Comparison of ENCODE assay signal across 8 cellular contexts in genomic region chr21:15729346-15729673, GRCh38. TPM values are rescaled to one million over a fixed set of nuclear protein-coding genes. Genes with fewer than 3 reads are reported as not detected.
DNase-seq lines count a peak whose midpoint lies in the region; ATAC-seq and TF ChIP-seq lines count a peak whose summit lies in the region.

No MANE protein-coding gene starts in this region.

- H2BK5ac ChIP-seq in H9 (ENCODE audit: insufficient read length, low read length) = no peak overlapping the region

- POLR2A ChIA-PET in activated CD4-positive, alpha-beta memory T cell treated with anti-CD3 and anti-CD28 coated beads, Interleukin-2, amount 10 ng/mL, durations not matched to agents 7 days and 5 days (lab: Charles Lee) = interaction anchor here (1.2 kb wide), 1 partner anchor 94 kb away, joined by 3 read pairs; no protein-coding TSS in a partner anchor

- no peak overlapping the region for H2BK15ac ChIP-seq in H9 (ENCODE audit: low read depth, low read length)

- H3K4me3 Mint-ChIP-seq in H9 (peak overlapping the region; percentile 74 to 84), glutamatergic neuron (ENCODE audit: unreplicated experiment) (peak overlapping the region; percentile 88)
- peak overlapping the region; percentile 68 for H3K4me3 Mint-ChIP-seq in activated CD4-positive, alpha-beta memory T cell treated with anti-CD3 and anti-CD28 coated beads, Interleukin-2, amount 10 ng/mL, durations not matched to agents 7 days and 5 days

- peak overlapping the region; percentile 72 to 83 (median 82) for H3K4me3 ChIP-seq in skeletal muscle tissue (ENCODE audit: low read length in 3 of 3)

- no peak for TF ChIP-seq CTCF in H9 (conservative IDR thresholded peaks at IDR 0.05)
- TF ChIP-seq CTCF in glutamatergic neuron (IDR thresholded peaks at IDR 0.05; ENCODE audit: partially characterized antibody, unreplicated experiment) = no peak

- no peak overlapping the region for H3K23ac ChIP-seq in H9 (ENCODE audit: insufficient read length, low read depth, low read length)

- H3K27me3 ChIP-seq in H9 (ENCODE audit: insufficient read depth, low read length) = no peaks in the 10 kb centered on the region
- no peaks in the 10 kb centered on the region for H3K27me3 ChIP-seq in skeletal muscle tissue (ENCODE audit: control insufficient read depth in 3 of 3, insufficient read depth in 3 of 3, low read length in 3 of 3)

- H3K9me3 Mint-ChIP-seq in H9 (no peaks in the 10 kb centered on the region), glutamatergic neuron (ENCODE audit: unreplicated experiment) (peaks cover 8% of the 10 kb centered on the region)
- H3K9me3 Mint-ChIP-seq in activated CD4-positive, alpha-beta memory T cell treated with anti-CD3 and anti-CD28 coated beads, Interleukin-2, amount 10 ng/mL, durations not matched to agents 7 days and 5 days = no peaks in the 10 kb centered on the region

- DNase-seq in H9 = no peak
- no peak for DNase-seq in activated CD4-positive, alpha-beta memory T cell treated with anti-CD3 and anti-CD28 coated beads, Interleukin-2, amount 10 ng/mL, durations not matched to agents 7 days and 5 days
- DNase-seq in glutamatergic neuron = no peak
- DNase-seq in NCI-H2081 (lab: John Stamatoyannopoulos, UW) = no peak
- no peak for DNase-seq in NCI-H82 (lab: John Stamatoyannopoulos, UW)
- DNase-seq in MV-4-11 (lab: John Stamatoyannopoulos, UW) = no peak

- peaks cover 7% of the 10 kb centered on the region for H3K23me2 ChIP-seq in H9 (ENCODE audit: insufficient read length, low read depth, low read length, poor library complexity, severe bottlenecking)

- H3K27ac Mint-ChIP-seq in H9 (no peak overlapping the region), glutamatergic neuron (ENCODE audit: unreplicated experiment) (peak overlapping the region; percentile 59)
- peak overlapping the region; percentile 22 for H3K27ac Mint-ChIP-seq in activated CD4-positive, alpha-beta memory T cell treated with anti-CD3 and anti-CD28 coated beads, Interleukin-2, amount 10 ng/mL, durations not matched to agents 7 days and 5 days

- ATAC-seq in GM18868 (IDR thresholded peaks at IDR 0.05; ENCODE audit: unreplicated experiment) = no peak

- H2AK5ac ChIP-seq in H9 (ENCODE audit: insufficient read length, low read length) = no peak overlapping the region

- no peak overlapping the region for H4K5ac ChIP-seq in H9 (ENCODE audit: insufficient read length, low read depth, low read length)

- H3K4me1 Mint-ChIP-seq in H9 (peaks cover 25 to 31% of the 10 kb centered on the region in 2 experiments), glutamatergic neuron (ENCODE audit: low read depth, unreplicated experiment) (peaks cover 1% of the 10 kb centered on the region)
- peaks cover 22% of the 10 kb centered on the region for H3K4me1 Mint-ChIP-seq in activated CD4-positive, alpha-beta memory T cell treated with anti-CD3 and anti-CD28 coated beads, Interleukin-2, amount 10 ng/mL, durations not matched to agents 7 days and 5 days

- H2BK120ac ChIP-seq in H9 (ENCODE audit: low read depth, low read length, poor library complexity, severe bottlenecking) = no peak overlapping the region

- peak overlapping the region; percentile 95 for H2AFZ ChIP-seq in H9 (ENCODE audit: low read length)

- no peak overlapping the region for H3K4ac ChIP-seq in H9 (ENCODE audit: low read depth, low read length)

- H3K27me3 Mint-ChIP-seq in H9 (ENCODE audit: low read depth) (peaks cover 5% of the 10 kb centered on the region; the same call in 1 of the 2 replicates), glutamatergic neuron (ENCODE audit: unreplicated experiment) (peaks cover 7% of the 10 kb centered on the region)
- peaks cover 9% of the 10 kb centered on the region for H3K27me3 Mint-ChIP-seq in activated CD4-positive, alpha-beta memory T cell treated with anti-CD3 and anti-CD28 coated beads, Interleukin-2, amount 10 ng/mL, durations not matched to agents 7 days and 5 days

- no peaks in the 10 kb centered on the region for H3K79me1 ChIP-seq in H9 (ENCODE audit: insufficient read depth, low read depth, low read length, poor library complexity, severe bottlenecking)

- H4K20me1 ChIP-seq in H9 (ENCODE audit: control insufficient read depth, insufficient read depth, insufficient read length) = no peaks in the 10 kb centered on the region

- H3K36me3 Mint-ChIP-seq in H9 (ENCODE audit: insufficient read depth in 1 of 3, low read depth in 3 of 3) (peaks cover 0 to 3% (median 0%) of the 10 kb centered on the region in 3 experiments; a peak in 1 of 7 replicates), glutamatergic neuron (ENCODE audit: unreplicated experiment) (no peaks in the 10 kb centered on the region)
- peaks cover 7% of the 10 kb centered on the region for H3K36me3 Mint-ChIP-seq in activated CD4-positive, alpha-beta memory T cell treated with anti-CD3 and anti-CD28 coated beads, Interleukin-2, amount 10 ng/mL, durations not matched to agents 7 days and 5 days (ENCODE audit: low read depth)

- H2BK20ac ChIP-seq in H9 (ENCODE audit: low read depth, low read length, poor library complexity, severe bottlenecking) = no peak overlapping the region

- peak overlapping the region; percentile 87; the same call in 1 of the 2 replicates for H3K14ac ChIP-seq in H9 (ENCODE audit: insufficient read depth, low read length)

- no peak overlapping the region for H3K56ac ChIP-seq in H9 (ENCODE audit: insufficient read length, low read depth, low read length)

- H3K9ac ChIP-seq in H9 (ENCODE audit: extremely low read depth, insufficient read length, low read length) (peak overlapping the region; percentile 68), skeletal muscle tissue (ENCODE audit: low read depth in 1 of 3, low read length in 3 of 3) (peak overlapping the region; percentile 80 to 87 (median 85))

- H3K27ac ChIP-seq in H9 (ENCODE audit: insufficient read length, low read depth, low read length) (no peak overlapping the region), skeletal muscle tissue (ENCODE audit: low read depth, low read length) (peak overlapping the region; percentile 73)

- H3K9me3 ChIP-seq in H9 (ENCODE audit: control insufficient read depth, low read depth, low read length) = no peaks in the 10 kb centered on the region
- no peaks in the 10 kb centered on the region for H3K9me3 ChIP-seq in skeletal muscle tissue (ENCODE audit: control insufficient read depth in 3 of 3, low read length in 3 of 3)

- no peak overlapping the region for H2BK12ac ChIP-seq in H9 (ENCODE audit: insufficient read length, low read depth, low read length)

- CTCF ChIA-PET in activated CD4-positive, alpha-beta memory T cell treated with anti-CD3 and anti-CD28 coated beads, Interleukin-2, amount 10 ng/mL, durations not matched to agents 7 days and 5 days (lab: Charles Lee) = no interaction called here

- no peak overlapping the region for H3T11ph ChIP-seq in H9 (ENCODE audit: low read length)

- H3K4me1 ChIP-seq in H9 (ENCODE audit: insufficient read depth, low read length) = no peaks in the 10 kb centered on the region; the same call in 1 of the 2 replicates
- peaks cover 6 to 14% (median 7%) of the 10 kb centered on the region in 3 donors for H3K4me1 ChIP-seq in skeletal muscle tissue (ENCODE audit: control insufficient read depth in 3 of 3, insufficient read depth in 3 of 3, low read length in 3 of 3)

- peaks cover 18% of the 10 kb centered on the region; the same call in 1 of the 2 replicates for H3K79me2 ChIP-seq in H9 (ENCODE audit: insufficient read depth, low read length)

- no peak overlapping the region for H3K18ac ChIP-seq in H9 (ENCODE audit: insufficient read length, low read depth, low read length)

- H3K36me3 ChIP-seq in skeletal muscle tissue (ENCODE audit: control insufficient read depth in 3 of 3, insufficient read depth in 3 of 3, low read length in 3 of 3) = no peaks in the 10 kb centered on the region

- no peak overlapping the region for H4K91ac ChIP-seq in H9 (ENCODE audit: insufficient read length, low read depth, low read length)

- WGBS in H9 (ENCODE audit: extremely low coverage, insufficient read length, low lambda C conversion rate) = no CpG with 5 or more reads among the region's 11 CpGs

- no peak overlapping the region for H4K8ac ChIP-seq in H9 (replicated peaks; ENCODE audit: insufficient read length, low read depth, low read length)

- H3K4me2 ChIP-seq in H9 (ENCODE audit: insufficient read depth, insufficient read length, low read length) = peak overlapping the region; percentile 81

RNA-seq across cellular contexts. Expression of gene USP25, which starts 0.5 kb away (rescaled TPM):
- total RNA-seq in H9 (2021) (35.1 and 36.3 TPM in 2 replicates), glutamatergic neuron (ENCODE audit: unreplicated experiment) (16.3 TPM), skeletal muscle tissue (62.1 TPM)
- total RNA-seq in activated CD4-positive, alpha-beta memory T cell treated with anti-CD3 and anti-CD28 coated beads, Interleukin-2, amount 10 ng/mL, durations not matched to agents 7 days and 5 days = 10 to 100 TPM; 53.5 to 61.0 TPM

Comparison
In these comparisons a context has a peak if more than half of its experiments do, and no peak if none do; other contexts are left out.
1. H3K27ac Mint-ChIP-seq: peak in activated CD4-positive, alpha-beta memory T cell treated with anti-CD3 and anti-CD28 coated beads, Interleukin-2, amount 10 ng/mL, durations not matched to agents 7 days and 5 days (single experiment) and glutamatergic neuron (single experiment); none in H9 (0 of 3).
2. Peak in every context shown above with its lines, with median percentiles within 50 percentile points of each other: H3K4me3 Mint-ChIP-seq.